ENCODE assay signal across 8 cellular contexts in genomic region chr18:59996370-59996966, GRCh38.
DNase-seq lines count a peak whose midpoint lies in the region; ATAC-seq and TF ChIP-seq lines count a peak whose summit lies in the region.

No MANE protein-coding gene starts in this region.

- H3K27ac ChIP-seq in colonic mucosa: no peak overlapping the region

- no peak overlapping the region for H3K4me3 ChIP-seq in colonic mucosa

- TF ChIP-seq CTCF in colonic mucosa (IDR thresholded peaks at IDR 0.05) (peak; percentile 44), nephron progenitor cell (IDR thresholded peaks at IDR 0.05) (peak; percentile 74)

- intact Hi-C loops in colonic mucosa (cut with DNase I): no loop called here

- H3K4me1 ChIP-seq in colonic mucosa: no peaks in the 10 kb centered on the region

- DNase-seq in COLO668 (lab: John Stamatoyannopoulos, UW; ENCODE audit: unreplicated experiment) (peak; percentile 40), NCI-H510A (lab: John Stamatoyannopoulos, UW) (peak; percentile 28), colonic mucosa (peak; percentile 35), nephron progenitor cell (peak; percentile 39), AML-193 (lab: John Stamatoyannopoulos, UW) (no peak)

- H3K27me3 ChIP-seq in colonic mucosa: no peaks in the 10 kb centered on the region

- peaks cover 5% of the 10 kb centered on the region for H3K36me3 Mint-ChIP-seq in nephron progenitor cell (ENCODE audit: low read depth)

- H3K9me3 Mint-ChIP-seq in nephron progenitor cell: peaks cover 8% of the 10 kb centered on the region

- H3K9me3 ChIP-seq in colonic mucosa: no peaks in the 10 kb centered on the region

- H3K27ac Mint-ChIP-seq in nephron progenitor cell: no peak overlapping the region

- H3K4me1 Mint-ChIP-seq in nephron progenitor cell: no peaks in the 10 kb centered on the region

- no peaks in the 10 kb centered on the region for H3K36me3 ChIP-seq in colonic mucosa

- peaks cover 7% of the 10 kb centered on the region for H3K27me3 Mint-ChIP-seq in nephron progenitor cell (ENCODE audit: low read depth, poor library complexity)

- ATAC-seq in GM18907 (IDR thresholded peaks at IDR 0.05; ENCODE audit: unreplicated experiment) (peak; percentile 84), HG03342 (IDR thresholded peaks at IDR 0.05; ENCODE audit: unreplicated experiment) (peak; percentile 85), GM18873 (IDR thresholded peaks at IDR 0.05; ENCODE audit: low FRiP score, unreplicated experiment) (no peak)

- no peak overlapping the region for H3K9ac ChIP-seq in colonic mucosa (ENCODE audit: low read depth in 2 of 2, low read length in 2 of 2)

- H3K4me3 Mint-ChIP-seq in nephron progenitor cell: no peak overlapping the region

Comparison
In these comparisons a context has a peak if more than half of its experiments do, and no peak if none do; other contexts are left out.
1. DNase-seq: peak in COLO668 (single experiment), NCI-H510A (single experiment), colonic mucosa (single experiment) and nephron progenitor cell (single experiment); none in AML-193 (0 of 2).